25 cellular contexts compared by ENCODE assay signal in genomic region chr12:109707470-109707821, GRCh38.
"Had no signal": no experiment of that assay in that cellular context is flagged by ENCODE, and none has a peak within 500 bp of the region (broad histone marks: within the 10 kb centered on the region; RNA-seq: fewer than 3 reads in every experiment).

No MANE protein-coding gene starts in this region.

- H3K9me3 Mint-ChIP-seq: activated CD4-positive, alpha-beta memory T cell treated with anti-CD3 and anti-CD28 coated beads, Interleukin-2, amount 10 ng/mL, durations not matched to agents 7 days and 5 days; activated CD4-positive, alpha-beta T cell treated with anti-CD3 and anti-CD28 coated beads, Interleukin-2, amount 10 ng/mL, durations not matched to agents 7 days and 5 days; activated naive CD4-positive, alpha-beta T cell treated with anti-CD3 and anti-CD28 coated beads, Interleukin-2, amount 50 U/mL, for 72 hours; effector memory CD8-positive, alpha-beta T cell; natural killer cell treated with Interleukin-12 subunit alpha and Interleukin-12 subunit beta and Interleukin-15 and Interleukin-18, amount 100 ng/mL, for 72 hours had no signal

- H3K27ac ChIP-seq: coronary artery, gastrocnemius medialis, lower lobe of right lung, psoas muscle, right atrium auricular region, spleen, uterus had no signal

- H3K4me3 Mint-ChIP-seq: activated CD4-positive, alpha-beta memory T cell treated with anti-CD3 and anti-CD28 coated beads, Interleukin-2, amount 10 ng/mL, durations not matched to agents 7 days and 5 days; activated CD4-positive, alpha-beta T cell treated with anti-CD3 and anti-CD28 coated beads, Interleukin-2, amount 10 ng/mL, durations not matched to agents 7 days and 5 days; effector memory CD8-positive, alpha-beta T cell; natural killer cell treated with Interleukin-12 subunit alpha and Interleukin-12 subunit beta and Interleukin-15 and Interleukin-18, amount 100 ng/mL, for 72 hours had no signal

- H3K36me3 Mint-ChIP-seq: activated naive CD4-positive, alpha-beta T cell treated with anti-CD3 and anti-CD28 coated beads, Interleukin-2, amount 50 U/mL, for 72 hours; natural killer cell treated with Interleukin-12 subunit alpha and Interleukin-12 subunit beta and Interleukin-15 and Interleukin-18, amount 100 ng/mL, for 72 hours had no signal

- DNase-seq: activated CD4-positive, alpha-beta memory T cell treated with anti-CD3 and anti-CD28 coated beads, Interleukin-2, amount 10 ng/mL, durations not matched to agents 7 days and 5 days; activated CD4-positive, alpha-beta T cell treated with anti-CD3 and anti-CD28 coated beads, Interleukin-2, amount 10 ng/mL, durations not matched to agents 7 days and 5 days; activated naive CD4-positive, alpha-beta T cell; activated T-cell treated with anti-CD3 and anti-CD28 coated beads, Interleukin-2, amount 50 U/mL, for 48 hours; anterior cingulate cortex; dorsolateral prefrontal cortex; effector memory CD8-positive, alpha-beta T cell; gastrocnemius medialis; hippocampal formation; lower lobe of right lung; mesenchymal stem cell; psoas muscle; spleen; stimulated activated CD4-positive, alpha-beta T cell treated with anti-CD3 and anti-CD28 coated beads, Interleukin-2, amount 100 ng/mL, for 48 hours; stimulated activated naive CD4-positive, alpha-beta T cell treated with Interleukin-2 at 50 U/mL for 16 hours; testis; uterus had no signal

- H3K9me3 ChIP-seq: gastrocnemius medialis, lower lobe of right lung, pancreas, psoas muscle, right atrium auricular region, spleen, testis, transverse colon, uterus had no signal

- H3K27me3 ChIP-seq: pancreas, right atrium auricular region, testis, transverse colon had no signal

- ATAC-seq: activated CD4-positive, CD25-positive, alpha-beta regulatory T cell treated with anti-CD3 and anti-CD28 coated beads, Interleukin-2, amount 50 U/mL, for 24 hours; activated naive CD4-positive, alpha-beta T cell treated with anti-CD3 and anti-CD28 coated beads, Interleukin-2, amount 50 U/mL, for 72 hours; effector memory CD8-positive, alpha-beta T cell; gastrocnemius medialis; lower lobe of right lung; natural killer cell treated with Interleukin-12 subunit alpha and Interleukin-12 subunit beta and Interleukin-15 and Interleukin-18, amount 100 ng/mL, for 72 hours; psoas muscle had no signal

- FAIRE-seq: keratinocyte, pancreas had no signal

- H3K4me1 ChIP-seq: uterus had no signal

- H3K4me3 ChIP-seq: coronary artery, dorsolateral prefrontal cortex, gastrocnemius medialis, lower lobe of right lung, pancreas, psoas muscle, right atrium auricular region, spleen, testis, transverse colon, uterus had no signal

- H3K27ac Mint-ChIP-seq: activated CD4-positive, alpha-beta memory T cell treated with anti-CD3 and anti-CD28 coated beads, Interleukin-2, amount 10 ng/mL, durations not matched to agents 7 days and 5 days; activated CD4-positive, alpha-beta T cell treated with anti-CD3 and anti-CD28 coated beads, Interleukin-2, amount 10 ng/mL, durations not matched to agents 7 days and 5 days; activated naive CD4-positive, alpha-beta T cell treated with anti-CD3 and anti-CD28 coated beads, Interleukin-2, amount 50 U/mL, for 72 hours; effector memory CD8-positive, alpha-beta T cell; natural killer cell treated with Interleukin-12 subunit alpha and Interleukin-12 subunit beta and Interleukin-15 and Interleukin-18, amount 100 ng/mL, for 72 hours had no signal

- H3K4me1 Mint-ChIP-seq: activated CD4-positive, alpha-beta memory T cell treated with anti-CD3 and anti-CD28 coated beads, Interleukin-2, amount 10 ng/mL, durations not matched to agents 7 days and 5 days; activated CD4-positive, alpha-beta T cell treated with anti-CD3 and anti-CD28 coated beads, Interleukin-2, amount 10 ng/mL, durations not matched to agents 7 days and 5 days had no signal

- H3K36me3 ChIP-seq: gastrocnemius medialis, lower lobe of right lung, pancreas, right atrium auricular region, spleen, transverse colon, uterus had no signal
